13 cellular contexts compared by ENCODE assay signal in genomic region chrX:152832520-152832919, GRCh38. TPM values are rescaled to one million over a fixed set of nuclear protein-coding genes. Genes with fewer than 3 reads are reported as not detected.
DNase-seq lines count a peak whose midpoint lies in the region; ATAC-seq and TF ChIP-seq lines count a peak whose summit lies in the region.
"Had no signal": no experiment of that assay in that cellular context is flagged by ENCODE, and none has a peak within 500 bp of the region (broad histone marks: within the 10 kb centered on the region; RNA-seq: fewer than 3 reads in every experiment).

No MANE protein-coding gene starts in this region.

- H3K4me2 ChIP-seq in hepatocyte = peak overlapping the region; percentile 78

- H3K36me3 ChIP-seq in hepatocyte (replicated peaks; ENCODE audit: insufficient read depth, low read depth) = no peaks in the 10 kb centered on the region
- peaks cover 0 to 2% of the 10 kb centered on the region in 2 donors for H3K36me3 ChIP-seq in gastrocnemius medialis
- H3K36me3 ChIP-seq: prostate gland, thyroid gland had no signal

- ATAC-seq in right cardiac atrium = no peak
- no peak for ATAC-seq in left cardiac atrium
- no peak for ATAC-seq in activated CD8-positive, alpha-beta T cell treated with anti-CD3 and anti-CD28 coated beads for 36 hours
- ATAC-seq in stimulated activated naive B cell treated with anti-CD40 and anti-IgM and Interleukin-4, amounts not matched to agents 10 μg/mL and 1 μg/mL and 100 μg/mL, for 72 hours (replicated peaks) = no peak
- no peak for ATAC-seq in gastrocnemius medialis

- no peaks in the 10 kb centered on the region for H3K27me3 ChIP-seq in right cardiac atrium (ENCODE audit: control insufficient read depth, insufficient read depth)
- H3K27me3 ChIP-seq in hepatocyte = no peaks in the 10 kb centered on the region
- no peaks in the 10 kb centered on the region for H3K27me3 ChIP-seq in gastrocnemius medialis
- H3K27me3 ChIP-seq: thyroid gland had no signal

- no peaks in the 10 kb centered on the region for H3K9me2 ChIP-seq in hepatocyte (replicated peaks; ENCODE audit: insufficient read depth)

- no peaks in the 10 kb centered on the region for H4K20me1 ChIP-seq in hepatocyte (ENCODE audit: insufficient read depth, poor library complexity, severe bottlenecking)

- peaks cover 41% of the 10 kb centered on the region for H3K79me2 ChIP-seq in hepatocyte

- peak overlapping the region; percentile 88 for H3K4me3 Mint-ChIP-seq in activated CD8-positive, alpha-beta T cell treated with anti-CD3 and anti-CD28 coated beads for 36 hours
- H3K4me3 Mint-ChIP-seq in stimulated activated naive B cell treated with anti-CD40 and anti-IgM and Interleukin-4, amounts not matched to agents 10 μg/mL and 1 μg/mL and 100 μg/mL, for 72 hours = peak overlapping the region; percentile 54 to 96

- in situ Hi-C loops in gastrocnemius medialis (cut with MboI; ENCODE audit: low sequenced_read_pairs in 4 of 4) = no loop called here

- TF ChIP-seq CTCF in activated CD8-positive, alpha-beta T cell treated with anti-CD3 and anti-CD28 coated beads for 36 hours (IDR thresholded peaks at IDR 0.05) = no peak
- TF ChIP-seq CTCF in hepatocyte (IDR thresholded peaks at IDR 0.05; ENCODE audit: poor library complexity) (no peak), gastrocnemius medialis (IDR thresholded peaks at IDR 0.05 in 4 of 5, conservative IDR thresholded peaks at IDR 0.05 in 1 of 5) (no peak)

- CTCF ChIA-PET in activated CD8-positive, alpha-beta T cell treated with anti-CD3 and anti-CD28 coated beads for 36 hours (lab: Charles Lee) = interaction anchor here (0.8 to 1.0 kb wide), 3 partner anchors 11 to 109 kb away, joined by 3 to 4 read pairs (median 3); no protein-coding TSS in a partner anchor

- no peaks in the 10 kb centered on the region for H3K4me1 ChIP-seq in right cardiac atrium (ENCODE audit: control insufficient read depth, insufficient read depth, low read length)
- H3K4me1 ChIP-seq in hepatocyte (ENCODE audit: insufficient read depth) = no peaks in the 10 kb centered on the region
- H3K4me1 ChIP-seq in gastrocnemius medialis = peaks cover 3 to 16% of the 10 kb centered on the region in 2 donors
- H3K4me1 ChIP-seq: prostate gland had no signal

- POLR2A ChIA-PET in activated CD8-positive, alpha-beta T cell treated with anti-CD3 and anti-CD28 coated beads for 36 hours (lab: Charles Lee) = no interaction called here

- H3K36me3 Mint-ChIP-seq in activated CD8-positive, alpha-beta T cell treated with anti-CD3 and anti-CD28 coated beads for 36 hours (ENCODE audit: low read depth) = peaks cover 11% of the 10 kb centered on the region
- H3K36me3 Mint-ChIP-seq in stimulated activated naive B cell treated with anti-CD40 and anti-IgM and Interleukin-4, amounts not matched to agents 10 μg/mL and 1 μg/mL and 100 μg/mL, for 72 hours = peaks cover 7 to 19% of the 10 kb centered on the region in 2 donors

- intact Hi-C loops in right cardiac atrium (cut with DNase I) (no loop called here), left cardiac atrium (cut with DNase I) (no loop called here), gastrocnemius medialis (cut with DNase I; ENCODE audit: low total_unique reads) (no loop called here)
- intact Hi-C loops in activated CD8-positive, alpha-beta T cell treated with anti-CD3 and anti-CD28 coated beads for 36 hours (cut with micrococcal nuclease) = no loop called here

- H3K4me1 Mint-ChIP-seq in activated CD8-positive, alpha-beta T cell treated with anti-CD3 and anti-CD28 coated beads for 36 hours (ENCODE audit: low read depth) = peaks cover 25% of the 10 kb centered on the region
- H3K4me1 Mint-ChIP-seq in stimulated activated naive B cell treated with anti-CD40 and anti-IgM and Interleukin-4, amounts not matched to agents 10 μg/mL and 1 μg/mL and 100 μg/mL, for 72 hours = peaks cover 12 to 17% of the 10 kb centered on the region in 2 donors

- H3K27ac ChIP-seq in right cardiac atrium (ENCODE audit: low read length) (peak overlapping the region; percentile 79), hepatocyte (no peak overlapping the region), gastrocnemius medialis (no peak overlapping the region)
- H3K27ac ChIP-seq: prostate gland, thyroid gland had no signal

- H3K9me3 ChIP-seq in right cardiac atrium (ENCODE audit: control insufficient read depth, low read length) = no peaks in the 10 kb centered on the region
- H3K9me3 ChIP-seq in hepatocyte (ENCODE audit: low read depth) = no peaks in the 10 kb centered on the region
- H3K9me3 ChIP-seq in gastrocnemius medialis = no peaks in the 10 kb centered on the region
- H3K9me3 ChIP-seq: prostate gland, thyroid gland had no signal

- no peaks in the 10 kb centered on the region for H3K27me3 Mint-ChIP-seq in activated CD8-positive, alpha-beta T cell treated with anti-CD3 and anti-CD28 coated beads for 36 hours
- H3K27me3 Mint-ChIP-seq in stimulated activated naive B cell treated with anti-CD40 and anti-IgM and Interleukin-4, amounts not matched to agents 10 μg/mL and 1 μg/mL and 100 μg/mL, for 72 hours = no peaks in the 10 kb centered on the region

- H3K9me3 Mint-ChIP-seq in activated CD8-positive, alpha-beta T cell treated with anti-CD3 and anti-CD28 coated beads for 36 hours = no peaks in the 10 kb centered on the region
- no peaks in the 10 kb centered on the region for H3K9me3 Mint-ChIP-seq in stimulated activated naive B cell treated with anti-CD40 and anti-IgM and Interleukin-4, amounts not matched to agents 10 μg/mL and 1 μg/mL and 100 μg/mL, for 72 hours

- DNase-seq in right cardiac atrium = no peak
- no peak for DNase-seq in left cardiac atrium
- DNase-seq in activated CD8-positive, alpha-beta T cell treated with anti-CD3 and anti-CD28 coated beads for 36 hours = no peak
- no peak for DNase-seq in hepatocyte (ENCODE audit: low spot score)
- DNase-seq in stimulated activated naive B cell treated with anti-CD40 and anti-IgM and Interleukin-4, amounts not matched to agents 10 μg/mL and 1 μg/mL and 100 μg/mL, for 72 hours = no peak
- no peak for DNase-seq in UCSD-AML1 (lab: John Stamatoyannopoulos, UW; ENCODE audit: unreplicated experiment)
- no peak for DNase-seq in NCI-H345 treated with DMSO at 0.1 percent for 48 hours (lab: John Stamatoyannopoulos, UW; ENCODE audit: unreplicated experiment)
- DNase-seq in gastrocnemius medialis = no peak
- DNase-seq: islet precursor cell, NCI-H345, SHP77, thyroid gland had no signal

- H2AFZ ChIP-seq in hepatocyte = no peak overlapping the region

- 94% methylated on average over 5 of the region's 5 CpGs for WGBS in right cardiac atrium
- WGBS in hepatocyte (ENCODE audit: low lambda C conversion rate, missing lambda C conversion rate) = 87% methylated on average over 5 of the region's 5 CpGs

- H3K27ac Mint-ChIP-seq in activated CD8-positive, alpha-beta T cell treated with anti-CD3 and anti-CD28 coated beads for 36 hours = no peak overlapping the region
- no peak overlapping the region for H3K27ac Mint-ChIP-seq in stimulated activated naive B cell treated with anti-CD40 and anti-IgM and Interleukin-4, amounts not matched to agents 10 μg/mL and 1 μg/mL and 100 μg/mL, for 72 hours

- H3K4me3 ChIP-seq in right cardiac atrium (ENCODE audit: low read length) = no peak overlapping the region
- no peak overlapping the region for H3K4me3 ChIP-seq in hepatocyte
- H3K4me3 ChIP-seq in gastrocnemius medialis = no peak overlapping the region
- H3K4me3 ChIP-seq: thyroid gland had no signal

- TF ChIP-seq POLR2A in gastrocnemius medialis (IDR thresholded peaks at IDR 0.05) = no peak

RNA-seq across cellular contexts. Expression of gene NSDHL, which starts 1.7 kb away (rescaled TPM):
- total RNA-seq in right cardiac atrium = 10 to 100 TPM; 24.9 to 31.5 (median 27.9) TPM
- polyA plus RNA-seq in right cardiac atrium = 33.1 TPM
- 10 to 100 TPM; 21.4 to 27.0 TPM for total RNA-seq in left cardiac atrium
- total RNA-seq in activated CD8-positive, alpha-beta T cell treated with anti-CD3 and anti-CD28 coated beads for 36 hours = 10 to 100 TPM; 15.0 to 15.8 TPM
- 46.2 and 56.7 TPM in 2 replicates for total RNA-seq in hepatocyte
- polyA plus RNA-seq in hepatocyte = 47.8 and 62.9 TPM in 2 replicates
- 1 to 10 TPM; 4.6 to 8.8 (median 6.2) TPM for total RNA-seq in gastrocnemius medialis

RNA-seq across cellular contexts. Expression of gene CETN2, which starts 2.0 kb away (rescaled TPM):
- total RNA-seq in right cardiac atrium (10 to 100 TPM; 25.0 to 29.5 (median 27.7) TPM), left cardiac atrium (10 to 100 TPM; 20.3 to 24.5 TPM), hepatocyte (43.7 and 44.8 TPM in 2 replicates), gastrocnemius medialis (10 to 100 TPM in 3 of 4 donors, 1 to 10 TPM in 1; 8.1 to 15.7 (median 10.5) TPM)
- polyA plus RNA-seq in right cardiac atrium (50.3 TPM), hepatocyte (45.5 and 46.0 TPM in 2 replicates)
- total RNA-seq in activated CD8-positive, alpha-beta T cell treated with anti-CD3 and anti-CD28 coated beads for 36 hours = 1 to 10 TPM; 8.3 to 8.8 TPM
